1 cellular context compared by ENCODE assay signal in genomic region chr7:6430271-6430940, GRCh38.
TF ChIP-seq lines count a peak whose summit lies in the region.

No MANE protein-coding gene starts in this region.

TF ChIP-seq in IMR-90, 13 proteins besides CTCF, POLR2A, EP300 and RAD21:
- TF ChIP-seq NFE2L2 (IDR thresholded peaks at IDR 0.05; ENCODE audit: low read depth, low read length) (no peak), RFX5 (IDR thresholded peaks at IDR 0.05; ENCODE audit: low read depth, low read length) (no peak), CEBPB (IDR thresholded peaks at IDR 0.05; ENCODE audit: low read depth, low read length) (no peak), SMC3 (IDR thresholded peaks at IDR 0.05; ENCODE audit: low read depth, low read length) (no peak), RCOR1 (IDR thresholded peaks at IDR 0.05; ENCODE audit: insufficient replicate concordance, low read length) (no peak), ELK1 (IDR thresholded peaks at IDR 0.05; ENCODE audit: borderline replicate concordance, low read depth, low read length) (no peak), MXI1 (IDR thresholded peaks at IDR 0.05; ENCODE audit: borderline replicate concordance, low read depth, low read length) (no peak), BHLHE40 (IDR thresholded peaks at IDR 0.05; ENCODE audit: low read depth, low read length) (peak; percentile 64), USF2 (IDR thresholded peaks at IDR 0.05; ENCODE audit: low read depth, low read length) (peak; percentile 86), MAZ (IDR thresholded peaks at IDR 0.05; ENCODE audit: borderline replicate concordance, low read depth, low read length) (peak; percentile 63; the same call in 1 of the 2 replicates), CHD1 (IDR thresholded peaks at IDR 0.05; ENCODE audit: low read depth, low read length) (no peak), MAFK (IDR thresholded peaks at IDR 0.05; ENCODE audit: low read depth, low read length) (no peak), FOS (IDR thresholded peaks at IDR 0.05; ENCODE audit: low read depth, low read length) (no peak)
